ENCODE assay signal across 7 cellular contexts in the genomic region with DNA sequence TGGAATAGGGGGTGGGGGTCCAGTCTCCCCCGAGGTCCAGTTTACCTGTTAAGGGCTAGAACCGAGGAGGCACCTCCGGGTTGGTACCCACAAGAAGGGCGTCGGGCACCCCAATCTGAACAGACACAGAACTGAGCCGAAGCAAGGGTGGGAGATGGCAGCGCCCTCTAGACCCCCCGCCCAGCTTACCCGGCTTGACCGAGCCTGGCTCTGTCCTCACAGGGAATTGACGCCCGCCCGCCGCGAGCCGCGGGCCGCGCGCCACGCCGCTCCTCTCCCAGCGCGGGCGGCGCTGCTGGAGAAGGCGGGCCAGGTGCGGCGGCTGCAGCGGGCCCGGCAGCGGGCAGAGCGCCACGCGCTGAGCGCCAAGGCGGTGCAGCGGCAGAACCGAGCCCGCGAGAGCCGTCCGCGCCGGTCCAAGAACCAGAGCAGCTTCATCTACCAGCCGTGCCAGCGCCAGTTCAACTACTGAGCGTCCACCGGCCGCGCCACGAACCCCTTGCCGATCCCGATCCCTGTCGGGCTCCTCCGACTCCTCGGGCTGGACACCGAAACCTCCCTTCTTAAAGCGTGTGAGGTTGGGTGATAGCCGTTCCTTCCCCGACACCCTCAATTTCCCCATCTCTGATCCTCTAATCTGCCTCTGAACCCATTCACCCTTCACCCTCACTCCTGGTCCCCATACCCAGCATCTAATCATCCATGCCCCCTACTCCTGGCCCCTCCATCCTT. TPM values are rescaled to one million over a fixed set of nuclear protein-coding genes. Genes with fewer than 3 reads are reported as not detected.
DNase-seq lines count a peak whose midpoint lies in the region; ATAC-seq, FAIRE-seq and TF ChIP-seq lines count a peak whose summit lies in the region.

No MANE protein-coding gene starts in this region.

- H3K79me2 ChIP-seq in DOHH2 (ENCODE audit: control insufficient read depth, low read length) = no peaks in the 10 kb centered on the region

- H3K4me1 ChIP-seq in DOHH2 (ENCODE audit: control insufficient read depth, low read length) (peaks cover 22% of the 10 kb centered on the region), Peyer's patch (peaks cover 0 to 50% (median 6%) of the 10 kb centered on the region in 4 donors), kidney (ENCODE audit: control insufficient read depth in 1 of 2, insufficient read depth in 1 of 2, low read depth in 1 of 2, low read length in 2 of 2) (peaks cover 30 to 38% of the 10 kb centered on the region in 2 donors)

- H3K9me3 ChIP-seq in DOHH2 (ENCODE audit: control insufficient read depth, insufficient read depth, low read length) (no peaks in the 10 kb centered on the region), Peyer's patch (no peaks in the 10 kb centered on the region), kidney (ENCODE audit: control insufficient read depth in 1 of 2, low read length in 2 of 2) (no peaks in the 10 kb centered on the region)

- DNase-seq in HL-60 (ENCODE audit: low read depth in 1 of 2, low spot score in 1 of 2) (peak in 1 of 2 experiments; percentile 52), Peyer's patch (peak in 2 of 3 donors; percentile 30 to 81), bronchial epithelial cell (ENCODE audit: low read depth) (peak; percentile 24), kidney (peak; percentile 84)
- DNase-seq in stimulated activated CD4-positive, alpha-beta T cell treated with anti-CD3 and anti-CD28 coated beads, Interleukin-4, amount 100 ng/mL, for 4 hours = peak; percentile 64

- H3K9ac ChIP-seq in kidney (ENCODE audit: low read length in 2 of 2) = peak overlapping the region; percentile 33 to 74

- H3K27ac ChIP-seq in DOHH2 (ENCODE audit: low read depth, low read length) = no peak overlapping the region
- H3K27ac ChIP-seq in HL-60 (replicated peaks) = no peak overlapping the region
- peak overlapping the region; percentile 71 to 91 (median 82) for H3K27ac ChIP-seq in Peyer's patch
- peak overlapping the region; percentile 91 to 93 for H3K27ac ChIP-seq in kidney (ENCODE audit: low read depth in 2 of 2, low read length in 2 of 2)

- H3F3A ChIP-seq in DOHH2 (ENCODE audit: control insufficient read depth, insufficient read depth) = peaks cover 11% of the 10 kb centered on the region

- FAIRE-seq in bronchial epithelial cell (lab: Jason Lieb, UNC) (no peak), kidney (lab: Jason Lieb, UNC) (no peak)

- no peaks in the 10 kb centered on the region for H3K9me2 ChIP-seq in DOHH2 (replicated peaks; ENCODE audit: control insufficient read depth, low read length)

- H3K4me2 ChIP-seq in DOHH2 (ENCODE audit: low read length) = peak overlapping the region; percentile 95

- TF ChIP-seq CTCF in DOHH2 (IDR thresholded peaks at IDR 0.05; ENCODE audit: low read depth, low read length, poor library complexity, severe bottlenecking) (peak; percentile 67), HL-60 (IDR thresholded peaks at IDR 0.05; ENCODE audit: insufficient read depth, low read length) (no peak), Peyer's patch (IDR thresholded peaks at IDR 0.05) (peak in 4 of 6 experiments; percentile 25 to 28 (median 27)), bronchial epithelial cell (IDR thresholded peaks at IDR 0.05; ENCODE audit: insufficient read depth, low read length, severe bottlenecking) (peak; percentile 37), kidney (IDR thresholded peaks at IDR 0.05; ENCODE audit: borderline replicate concordance, extremely low read depth, insufficient read depth) (peak; percentile 33)

- H3K36me3 ChIP-seq in DOHH2 (ENCODE audit: control insufficient read depth, low read length) (no peaks in the 10 kb centered on the region), Peyer's patch (peaks cover 0 to 7% (median 0%) of the 10 kb centered on the region in 3 donors), bronchial epithelial cell (ENCODE audit: control insufficient read depth, insufficient read depth, low read length) (peaks cover 4% of the 10 kb centered on the region), kidney (ENCODE audit: control insufficient read depth in 1 of 2, insufficient read depth in 2 of 2, low read length in 2 of 2) (peaks cover 6 to 12% of the 10 kb centered on the region in 2 donors)

- peak; percentile 43 for ATAC-seq in GM19438 (IDR thresholded peaks at IDR 0.05; ENCODE audit: low read depth, unreplicated experiment)

- H4K20me1 ChIP-seq in DOHH2 (ENCODE audit: control insufficient read depth, insufficient read depth, low read depth, low read length) = no peaks in the 10 kb centered on the region

- TF ChIP-seq POLR2A in Peyer's patch (IDR thresholded peaks at IDR 0.05) = no peak

- intact Hi-C loops in kidney (cut with DNase I) = no loop called here

- H3K27me3 ChIP-seq in DOHH2 (ENCODE audit: control insufficient read depth, low read length) (0 out of 2 replicates have a peak, but pooled peaks cover 2% of the 10 kb centered on the region), HL-60 (ENCODE audit: insufficient read depth, poor library complexity, severe bottlenecking) (no peaks in the 10 kb centered on the region), Peyer's patch (no peaks in the 10 kb centered on the region), bronchial epithelial cell (ENCODE audit: control insufficient read depth, insufficient read depth, low read length) (no peaks in the 10 kb centered on the region)

- H3K4me3 ChIP-seq in DOHH2 (ENCODE audit: low read length) (peak overlapping the region; percentile 92), HL-60 (replicated peaks; ENCODE audit: insufficient read depth, low read length) (peak overlapping the region; percentile 82), Peyer's patch (peak overlapping the region; percentile 61 to 86 (median 69)), bronchial epithelial cell (ENCODE audit: low read depth, low read length) (peak overlapping the region; percentile 61), kidney (ENCODE audit: low read length in 2 of 2) (peak overlapping the region; percentile 59 to 67)

RNA-seq across cellular contexts. Expression of a gene that starts 5.9 kb away (rescaled TPM):
- total RNA-seq in Peyer's patch (10 to 100 TPM; 16.5 to 43.0 (median 34.4) TPM), bronchial epithelial cell (0.53 and 2.8 TPM in 2 replicates), kidney (23.3 TPM)
- polyA plus RNA-seq in kidney (ENCODE audit: insufficient read depth, low read depth, low replicate concordance) = 31.9 TPM

RNA-seq across cellular contexts. Expression of a gene that starts 33.1 kb away (rescaled TPM):
- total RNA-seq in Peyer's patch (10 to 100 TPM in 3 of 4 donors, 1 to 10 TPM in 1; 6.6 to 29.5 (median 18.4) TPM), bronchial epithelial cell (5.5 TPM in 2 replicates), kidney (15.9 TPM)
- 42.0 TPM for polyA plus RNA-seq in kidney (ENCODE audit: insufficient read depth, low read depth, low replicate concordance)

Comparison
In these comparisons a context has a peak if more than half of its experiments do, and no peak if none do; other contexts are left out.
1. H3K27ac ChIP-seq: peak in Peyer's patch (4 of 4) and kidney (2 of 2); none in DOHH2 (single experiment) and HL-60 (single experiment).
2. Peak in every context shown above with its lines, with median percentiles within 50 percentile points of each other: H3K4me3 ChIP-seq.